In genomic region chr22:46006379-46007002, GRCh38 we compare ENCODE assay signal across 8 cellular contexts. TPM values are rescaled to one million over a fixed set of nuclear protein-coding genes. Genes with fewer than 3 reads are reported as not detected.
A peak's percentile ranks its signal among the peaks of the same experiment; 100 is the strongest.
DNase-seq lines count a peak whose midpoint lies in the region; ATAC-seq, FAIRE-seq and TF ChIP-seq lines count a peak whose summit lies in the region.

No MANE protein-coding gene starts in this region.

- WGBS in A549 (ENCODE audit: missing lambda C conversion rate) = no CpG with 5 or more reads among the region's 26 CpGs
- 0% methylated on average over 6 of the region's 26 CpGs for WGBS in HepG2 (ENCODE audit: low lambda C conversion rate)

- no peaks in the 10 kb centered on the region for H4K20me1 ChIP-seq in HepG2 (ENCODE audit: insufficient read depth, low read length)

- CTCF ChIA-PET in A549 (lab: Yijun Ruan, JAX) = interaction anchor here (0.6 to 5.1 kb wide), 55 partner anchors 9 to 729 kb away, joined by 3 to 108 read pairs (median 6); no protein-coding TSS in a partner anchor
- CTCF ChIA-PET in HepG2 (lab: Yijun Ruan, JAX; ENCODE audit: low intra/inter-chr PET ratio, low total read pairs) = interaction anchor here (0.7 to 3.8 kb wide), 6 partner anchors 10 to 114 kb away, joined by 4 to 92 read pairs (median 4); no protein-coding TSS in a partner anchor

- peak overlapping the region; percentile 30; the same call in 1 of the 2 replicates for H3K9ac ChIP-seq in HepG2 (ENCODE audit: insufficient read depth, low read depth, low read length)

- in situ Hi-C loops in HepG2 (cut with HindIII; ENCODE audit: extremely low pct_ligation_motif_present, low pct_unique_long_range_greater_than_20kb) = no loop called here

- H3K36me3 ChIP-seq in HepG2 (replicated peaks in 1 of 2; ENCODE audit: control insufficient read depth in 1 of 2, insufficient read depth in 2 of 2, low read length in 2 of 2) = no peaks in the 10 kb centered on the region

- no TSS peak for BruUV-seq in HepG2 (replicated peaks; lab: Mats Ljungman, UMichigan)

- ATAC-seq in A549 (peak; percentile 71 to 89), GM18867 (IDR thresholded peaks at IDR 0.05; ENCODE audit: unreplicated experiment) (peak; percentile 53), HepG2 (peak; percentile 81), HG03520 (IDR thresholded peaks at IDR 0.05; ENCODE audit: unreplicated experiment) (no peak)

- intact Hi-C loops in HepG2 (cut with micrococcal nuclease; ENCODE audit: unreplicated experiment) = loop anchor here (1.0 kb wide), 2 partner anchors 30 to 110 kb away; no protein-coding TSS in a partner anchor

- FAIRE-seq in A549 (lab: Jason Lieb, UNC) (no peak), HepG2 (lab: Jason Lieb, UNC) (no peak)

- TF ChIP-seq EP300 in A549 (IDR thresholded peaks at IDR 0.05) (no peak), HepG2 (IDR thresholded peaks at IDR 0.05; ENCODE audit: low read depth in 2 of 2, low read length in 2 of 2) (no peak), HepG2 (CRISPR knock-in tag; IDR thresholded peaks at IDR 0.05; ENCODE audit: borderline replicate concordance) (no peak)

- H3K4me1 ChIP-seq in A549 (peaks cover 31% of the 10 kb centered on the region), HepG2 (ENCODE audit: insufficient read depth, low read length) (peaks cover 24% of the 10 kb centered on the region)

- peak; percentile 80 to 85 for DNase-seq in A549 (ENCODE audit: low read depth in 1 of 2, low spot score in 1 of 2)
- DNase-seq in NCI-H510A treated with DMSO at 0.1 percent for 48 hours (lab: John Stamatoyannopoulos, UW) = peak; percentile 40
- DNase-seq in activated CD4-positive, alpha-beta T cell treated with anti-CD3 and anti-CD28 coated beads, Interleukin-2, amount 50 U/mL, for 4 hours = peak; percentile 85 to 88
- peak; percentile 71 for DNase-seq in dedifferentiated amniotic fluid mesenchymal stem cell (ENCODE audit: extremely low spot score)
- DNase-seq in HepG2 (ENCODE audit: low spot score) = peak; percentile 79
- DNase-seq in stimulated activated CD4-positive, alpha-beta T cell treated with anti-CD3 and anti-CD28 coated beads, Interleukin-2, amount 100 ng/mL, for 4 hours (ENCODE audit: low read depth) = peak; percentile 77

- H3K4me3 ChIP-seq in A549 (peak overlapping the region; percentile 35), HepG2 (replicated peaks in 1 of 3; ENCODE audit: insufficient read depth in 1 of 3, low read depth in 2 of 3, low read length in 3 of 3) (peak overlapping the region; percentile 24 to 73 (median 52); a peak in 5 of 6 replicates)

- no peaks in the 10 kb centered on the region for H3K79me2 ChIP-seq in HepG2 (ENCODE audit: insufficient read depth, low read length)

- no peak overlapping the region for H2AFZ ChIP-seq in HepG2 (ENCODE audit: low read length)

- H3K27ac ChIP-seq in A549 (peak overlapping the region; percentile 94 to 99), HepG2 (ENCODE audit: extremely low read length, insufficient read depth, low read length) (no peak overlapping the region)

- POLR2A ChIA-PET in A549 (lab: Yijun Ruan, JAX) (interaction anchor here (0.8 to 1.7 kb wide), 7 partner anchors 18 to 74 kb away, joined by 3 to 18 read pairs (median 5); no protein-coding TSS in a partner anchor), HepG2 (lab: Yijun Ruan, JAX) (interaction anchor here (0.6 to 2.0 kb wide), 10 partner anchors 10 to 564 kb away, joined by 3 to 13 read pairs (median 6); partner anchors contain the start of genes CDPF1 and TTC38)

- H3K4me2 ChIP-seq in A549 (peak overlapping the region; percentile 91), HepG2 (ENCODE audit: low read depth, low read length) (peak overlapping the region; percentile 80)

- TF ChIP-seq RAD21 in A549 (conservative IDR thresholded peaks at IDR 0.05 in 1 of 2, IDR thresholded peaks at IDR 0.05 in 1 of 2) = peak; percentile 79 to 80
- TF ChIP-seq RAD21 in HepG2 (CRISPR knock-in tag; IDR thresholded peaks at IDR 0.05) = peak; percentile 95

- TF ChIP-seq CTCF in A549 (IDR thresholded peaks at IDR 0.05) (peak; percentile 79), HepG2 (CRISPR knock-in tag; IDR thresholded peaks at IDR 0.05) (peak; percentile 96)

- H3K9me3 ChIP-seq in A549 (peaks cover 10% of the 10 kb centered on the region; the same call in 2 of the 3 replicates), HepG2 (ENCODE audit: low read length) (peaks cover 6% of the 10 kb centered on the region)

- no peak for TF ChIP-seq POLR2A in A549 (IDR thresholded peaks at IDR 0.05; ENCODE audit: low read length)
- TF ChIP-seq POLR2A in HepG2 (IDR thresholded peaks at IDR 0.05; ENCODE audit: insufficient read depth in 1 of 2, low read depth in 2 of 2, low read length in 2 of 2) = no peak

- peaks cover 4 to 16% of the 10 kb centered on the region in 2 experiments; a peak in 2 of 5 replicates for H3K27me3 ChIP-seq in HepG2 (ENCODE audit: control insufficient read depth in 1 of 2, insufficient read depth in 2 of 2, low read length in 2 of 2)

TF ChIP-seq in A549, 52 proteins besides CTCF, POLR2A, EP300 and RAD21 (continues in another document):
- TF ChIP-seq MAX (IDR thresholded peaks at IDR 0.05) (peak; percentile 38; the same call in 1 of the 2 replicates), ZFP36 (IDR thresholded peaks at IDR 0.05; ENCODE audit: borderline replicate concordance, partially characterized antibody) (no peak), PHF8 (IDR thresholded peaks at IDR 0.05; ENCODE audit: borderline replicate concordance, low read depth) (no peak), USF2 (IDR thresholded peaks at IDR 0.05) (no peak), SMC3 (IDR thresholded peaks at IDR 0.05) (peak; percentile 80), FOSB (CRISPR knock-in tag; IDR thresholded peaks at IDR 0.05) (no peak), CHD2 (IDR thresholded peaks at IDR 0.05; ENCODE audit: low read length, partially characterized antibody) (no peak)

TF ChIP-seq in HepG2, 621 proteins besides CTCF, POLR2A, EP300 and RAD21 (continues in another document):
- TF ChIP-seq ZC3H13 (CRISPR knock-in tag; IDR thresholded peaks at IDR 0.05) (no peak), HNRNPLL (IDR thresholded peaks at IDR 0.05; ENCODE audit: low read depth, low read length, poor library complexity, severe bottlenecking) (no peak), HNF1B (CRISPR knock-in tag; IDR thresholded peaks at IDR 0.05) (peak; percentile 61), ZNF775 (CRISPR knock-in tag; IDR thresholded peaks at IDR 0.05; ENCODE audit: borderline replicate concordance) (no peak), ZNF761 (CRISPR knock-in tag; conservative IDR thresholded peaks at IDR 0.05) (no peak), HNRNPH1 (optimal IDR thresholded peaks at IDR 0.05; ENCODE audit: low read depth, low read length) (no peak), SUZ12 (IDR thresholded peaks at IDR 0.05; ENCODE audit: low read depth, low read length) (no peak), REPIN1 (CRISPR knock-in tag; IDR thresholded peaks at IDR 0.05; ENCODE audit: borderline replicate concordance, low read depth) (no peak), SSRP1 (CRISPR knock-in tag; IDR thresholded peaks at IDR 0.05) (no peak), CBFB (CRISPR knock-in tag; IDR thresholded peaks at IDR 0.05) (no peak), KDM5B (CRISPR knock-in tag; IDR thresholded peaks at IDR 0.05; ENCODE audit: borderline replicate concordance) (0 out of 2 replicates have a peak, but pooled peaks have one; percentile 62), ZNF782 (CRISPR knock-in tag; IDR thresholded peaks at IDR 0.05; ENCODE audit: borderline replicate concordance) (no peak), KLF15 (CRISPR knock-in tag; IDR thresholded peaks at IDR 0.05; ENCODE audit: borderline replicate concordance) (no peak)

RNA-seq across cellular contexts. Expression of gene WNT7B, which starts 29.5 kb away (rescaled TPM):
- 16.9 and 21.0 TPM in 2 replicates for polyA plus RNA-seq in A549 (2011; rRNA removed)
- 36.4 and 59.9 TPM in 2 replicates for polyA plus RNA-seq in A549 (2012; cell fraction: cytosol; rRNA removed)
- 48.0 and 49.6 TPM in 2 replicates for polyA plus RNA-seq in A549 (2012; cell fraction: nucleus; rRNA removed)
- 80.8 to 92.0 TPM (median 82.2 TPM) in 3 replicates for polyA plus RNA-seq in A549 (2017; fragmentation: RNase III; extraction: RNeasy Plus Mini Kit Qiagen cat#74134 plus additional on column Dnase treatment)
- 19.4 and 42.1 TPM in 2 replicates for polyA minus RNA-seq in A549 (2011; rRNA and poly(A)+ RNA removed)
- total RNA-seq in HepG2 (2016; rRNA removed; fragmentation: Illumina TruSeq; extraction: Trizol) = 0.09 and 0.24 TPM in 2 replicates
- total RNA-seq in HepG2 (2016; cell fraction: cytosol; rRNA removed; fragmentation: Illumina TruSeq; extraction: Trizol; ENCODE audit: low read depth) = 0.09 TPM in 1 of 2 replicates, not detected in the other
- total RNA-seq in HepG2 (2016; cell fraction: insoluble cytoplasmic fraction; rRNA removed; fragmentation: Illumina TruSeq; extraction: Trizol) = 0.06 and 0.33 TPM in 2 replicates
- 0.10 and 0.12 TPM in 2 replicates for total RNA-seq in HepG2 (2016; cell fraction: membrane; rRNA removed; fragmentation: Illumina TruSeq; extraction: Trizol)
- total RNA-seq in HepG2 (2016; cell fraction: nucleus; rRNA removed; fragmentation: Illumina TruSeq; extraction: Trizol) = not detected in 2 replicates
- polyA plus RNA-seq in HepG2 (2011; rRNA removed) = 0.04 TPM in 1 of 2 replicates, not detected in the other
- polyA plus RNA-seq in HepG2 (2011; cell fraction: cytosol; rRNA removed) = 0.08 and 0.17 TPM in 2 replicates
- polyA plus RNA-seq in HepG2 (2011; cell fraction: nucleus; rRNA removed) = 0.05 and 0.08 TPM in 2 replicates
- polyA plus RNA-seq in HepG2 (2012) = 0.08 TPM in 1 of 2 replicates, not detected in the other
- polyA plus RNA-seq in HepG2 (2016; cell fraction: cytosol; fragmentation: Illumina TruSeq; extraction: Trizol; ENCODE audit: low read depth) = 0.07 and 0.10 TPM in 2 replicates
- polyA plus RNA-seq in HepG2 (2016; cell fraction: insoluble cytoplasmic fraction; fragmentation: Illumina TruSeq; extraction: Trizol; ENCODE audit: low read depth) = 0.27 and 0.40 TPM in 2 replicates
- 0.12 and 0.22 TPM in 2 replicates for polyA plus RNA-seq in HepG2 (2016; cell fraction: membrane; fragmentation: Illumina TruSeq; extraction: Trizol; ENCODE audit: low read depth)
- 0.25 and 0.30 TPM in 2 replicates for polyA plus RNA-seq in HepG2 (2016; cell fraction: nucleus; fragmentation: Illumina TruSeq; extraction: Trizol; ENCODE audit: insufficient read depth, low read depth)
- 0.30 and 2.8 TPM in 2 replicates for polyA minus RNA-seq in HepG2 (2011; rRNA and poly(A)+ RNA removed; ENCODE audit: low replicate concordance)
- polyA minus RNA-seq in HepG2 (2011; cell fraction: cytosol; rRNA and poly(A)+ RNA removed) = 0.20 TPM in 1 of 2 replicates, not detected in the other
- not detected in 2 replicates for polyA minus RNA-seq in HepG2 (2011; cell fraction: nucleus; rRNA and poly(A)+ RNA removed)

Comparison
In these comparisons a context has a peak if more than half of its experiments do, and no peak if none do; other contexts are left out.
1. RNA of gene WNT7B, which starts 29.5 kb away (polyA plus RNA-seq): 16.9 to 92.0 TPM in A549; 0.04 to 0.40 TPM in HepG2; every median in the first group is over 10 times any median in the second.
2. Of the 38 proteins assayed by ChIP-seq in both HepG2 and A549: peak only in HepG2: CEBPB, FOSL2, HDAC2, HMGXB4, MAZ, MYC and 3 more; only in A549: MAX; in both: CTCF, RAD21 and SMC3; in neither: 25.
3. Peak in every context shown above with its lines, with median percentiles within 50 percentile points of each other: DNase-seq.